In genomic region chr6:36130672-36131516, GRCh38 we compare ENCODE assay signal across 8 cellular contexts. TPM values are rescaled to one million over a fixed set of nuclear protein-coding genes. Genes with fewer than 3 reads are reported as not detected.
DNase-seq lines count a peak whose midpoint lies in the region; ATAC-seq and TF ChIP-seq lines count a peak whose summit lies in the region.

No MANE protein-coding gene starts in this region.

- H3K27ac Mint-ChIP-seq in CD4-positive, CD25-positive, alpha-beta regulatory T cell, result peak overlapping the region; percentile 93 to 95 (median 94)
- H3K27ac Mint-ChIP-seq in HFFc6 (peak overlapping the region; percentile 86), immature natural killer cell (peak overlapping the region; percentile 89 to 96 (median 94))

- H3K27me3 Mint-ChIP-seq in CD4-positive, CD25-positive, alpha-beta regulatory T cell, result no peaks in the 10 kb centered on the region
- H3K27me3 Mint-ChIP-seq in HFFc6 (ENCODE audit: insufficient read depth) (no peaks in the 10 kb centered on the region), immature natural killer cell (ENCODE audit: low read depth in 3 of 3) (peaks cover 3 to 7% (median 6%) of the 10 kb centered on the region in 3 donors)

- H3K27ac ChIP-seq in CD4-positive, CD25-positive, alpha-beta regulatory T cell (ENCODE audit: insufficient read depth, low read length, poor library complexity, severe bottlenecking), result peak overlapping the region; percentile 88

- DNase-seq in CD4-positive, CD25-positive, alpha-beta regulatory T cell, result peak; percentile 46 to 78 (median 48)
- DNase-seq in HFFc6 (no peak), RKO (ENCODE audit: low spot score) (peak; percentile 80), adipocyte (ENCODE audit: low read depth) (no peak), immature natural killer cell (peak; percentile 81 to 85 (median 82)), cortex of kidney (lab: John Stamatoyannopoulos, UW) (no peak), KBM-7 (no peak)
- peak; percentile 71 for DNase-seq in stimulated activated CD4-positive, alpha-beta T cell treated with anti-CD3 and anti-CD28 coated beads, Interleukin-2, amount 100 ng/mL, for 4 hours (ENCODE audit: low read depth)

- H3K4me1 Mint-ChIP-seq in CD4-positive, CD25-positive, alpha-beta regulatory T cell, result peaks cover 23 to 78% (median 34%) of the 10 kb centered on the region in 4 donors
- H3K4me1 Mint-ChIP-seq in HFFc6 (ENCODE audit: low read depth) (peaks cover 63% of the 10 kb centered on the region), immature natural killer cell (peaks cover 69 to 70% of the 10 kb centered on the region in 2 donors)

- no peaks in the 10 kb centered on the region for H3K9me3 Mint-ChIP-seq in CD4-positive, CD25-positive, alpha-beta regulatory T cell
- H3K9me3 Mint-ChIP-seq in HFFc6, result no peaks in the 10 kb centered on the region
- no peaks in the 10 kb centered on the region for H3K9me3 Mint-ChIP-seq in immature natural killer cell

- TF ChIP-seq CTCF in HFFc6 (IDR thresholded peaks at IDR 0.05), result peak; percentile 33

- peak overlapping the region; percentile 84 to 98 (median 90) for H3K4me3 Mint-ChIP-seq in CD4-positive, CD25-positive, alpha-beta regulatory T cell
- H3K4me3 Mint-ChIP-seq in HFFc6, result peak overlapping the region; percentile 62
- peak overlapping the region; percentile 88 to 91 (median 89) for H3K4me3 Mint-ChIP-seq in immature natural killer cell

- peaks cover 26% of the 10 kb centered on the region for H3K36me3 ChIP-seq in CD4-positive, CD25-positive, alpha-beta regulatory T cell (ENCODE audit: control insufficient read depth, insufficient read depth, low read length)
- peaks cover 3% of the 10 kb centered on the region for H3K36me3 ChIP-seq in adipocyte (ENCODE audit: control insufficient read depth, insufficient read depth, low read length, severe bottlenecking)

- H3K9ac ChIP-seq in adipocyte (ENCODE audit: low read length), result peak overlapping the region; percentile 84

- H3K36me3 Mint-ChIP-seq in CD4-positive, CD25-positive, alpha-beta regulatory T cell, result peaks cover 16% of the 10 kb centered on the region
- H3K36me3 Mint-ChIP-seq in HFFc6 (ENCODE audit: low read depth), result no peaks in the 10 kb centered on the region
- peaks cover 9 to 21% (median 10%) of the 10 kb centered on the region in 3 donors for H3K36me3 Mint-ChIP-seq in immature natural killer cell

- ATAC-seq in CD4-positive, CD25-positive, alpha-beta regulatory T cell (ENCODE audit: low read depth in 2 of 2), result peak; percentile 41 to 47

- in situ Hi-C loops in KBM-7 (cut with MboI; ENCODE audit: low pct_unique_long_range_greater_than_20kb, low sequenced_read_pairs), result no loop called here

- H3K4me1 ChIP-seq in CD4-positive, CD25-positive, alpha-beta regulatory T cell (ENCODE audit: control insufficient read depth, insufficient read depth, low read length, poor library complexity, severe bottlenecking), result peaks cover 51% of the 10 kb centered on the region
- peaks cover 42% of the 10 kb centered on the region for H3K4me1 ChIP-seq in adipocyte (ENCODE audit: control insufficient read depth, insufficient read depth, low read length)

- H3K27me3 ChIP-seq in CD4-positive, CD25-positive, alpha-beta regulatory T cell (ENCODE audit: control insufficient read depth, insufficient read depth, low read length), result no peaks in the 10 kb centered on the region
- H3K27me3 ChIP-seq in adipocyte (replicated peaks; ENCODE audit: control insufficient read depth, insufficient read depth, low read length), result no peaks in the 10 kb centered on the region

- no peaks in the 10 kb centered on the region for H3K9me3 ChIP-seq in CD4-positive, CD25-positive, alpha-beta regulatory T cell (ENCODE audit: control insufficient read depth in 2 of 2, low read length in 2 of 2)
- no peaks in the 10 kb centered on the region for H3K9me3 ChIP-seq in adipocyte (ENCODE audit: control insufficient read depth, low read length)

- H3K4me3 ChIP-seq in CD4-positive, CD25-positive, alpha-beta regulatory T cell (ENCODE audit: low read depth, low read length), result peak overlapping the region; percentile 88
- peak overlapping the region; percentile 78 for H3K4me3 ChIP-seq in adipocyte (ENCODE audit: low read length)

RNA-seq across cellular contexts. Expression of gene MAPK13, which starts 0.6 kb away (rescaled TPM):
- total RNA-seq in CD4-positive, CD25-positive, alpha-beta regulatory T cell, result 68.7 TPM
- 10 to 100 TPM; 60.7 to 75.8 (median 69.8) TPM for polyA plus RNA-seq in CD4-positive, CD25-positive, alpha-beta regulatory T cell
- total RNA-seq in HFFc6 (2021; fragmentation: NEBNext Ultra II Directional; extraction: Animal tissue kit (Norgen Biotek cat#: 25700)), result 10 to 100 TPM in 2 of 6 experiments, 1 to 10 TPM in 4; 5.7 to 12.4 (median 6.5) TPM
- 10 to 100 TPM; 35.2 to 52.1 (median 38.4) TPM for polyA plus RNA-seq in immature natural killer cell

Comparison
In these comparisons a context has a peak if more than half of its experiments do, and no peak if none do; other contexts are left out.
1. DNase-seq: peak in CD4-positive, CD25-positive, alpha-beta regulatory T cell (3 of 3), RKO (single experiment), immature natural killer cell (3 of 3) and stimulated activated CD4-positive, alpha-beta T cell treated with anti-CD3 and anti-CD28 coated beads, Interleukin-2, amount 100 ng/mL, for 4 hours (single experiment); none in HFFc6 (single experiment), adipocyte (single experiment), cortex of kidney (single experiment) and KBM-7 (single experiment).
2. Peak in every context shown above with its lines, with median percentiles within 50 percentile points of each other: H3K27ac Mint-ChIP-seq and H3K4me3 Mint-ChIP-seq.